Comparison of ENCODE assay signal across 10 cellular contexts in genomic region chr1:63662056-63662836, GRCh38.
DNase-seq lines count a peak whose midpoint lies in the region; ATAC-seq and TF ChIP-seq lines count a peak whose summit lies in the region.
"Had no signal": no experiment of that assay in that cellular context is flagged by ENCODE, and none has a peak within 500 bp of the region (broad histone marks: within the 10 kb centered on the region; RNA-seq: fewer than 3 reads in every experiment).

No MANE protein-coding gene starts in this region.

- H3K27me3 ChIP-seq in adipocyte (replicated peaks; ENCODE audit: control insufficient read depth, insufficient read depth, low read length) (no peaks in the 10 kb centered on the region), left ventricle myocardium inferior (ENCODE audit: low read depth) (no peaks in the 10 kb centered on the region), skeletal muscle satellite cell (ENCODE audit: control insufficient read depth, insufficient read depth, low read length) (no peaks in the 10 kb centered on the region), BE2C (no peaks in the 10 kb centered on the region)

- ATAC-seq in HG03039 (IDR thresholded peaks at IDR 0.05; ENCODE audit: unreplicated experiment), result no peak
- no peak for ATAC-seq in HG03565 (IDR thresholded peaks at IDR 0.05; ENCODE audit: unreplicated experiment)

- peak overlapping the region; percentile 74 for H3K9ac ChIP-seq in adipocyte (ENCODE audit: low read length)
- peak overlapping the region; percentile 54 for H3K9ac ChIP-seq in skeletal muscle satellite cell (ENCODE audit: low read depth, low read length)

- H3K4me3 ChIP-seq in adipocyte (ENCODE audit: low read length), result no peak overlapping the region
- no peak overlapping the region for H3K4me3 ChIP-seq in left ventricle myocardium inferior
- H3K4me3 ChIP-seq in skeletal muscle satellite cell (ENCODE audit: low read length), result no peak overlapping the region
- no peak overlapping the region for H3K4me3 ChIP-seq in BE2C (ENCODE audit: low read depth, low read length)

- H3K27ac ChIP-seq in left ventricle myocardium inferior (replicated peaks), result peak overlapping the region; percentile 58

- intact Hi-C loops in left ventricle myocardium inferior (cut with micrococcal nuclease), result no loop called here

- H3K27me3 Mint-ChIP-seq in HFFc6 (ENCODE audit: insufficient read depth), result no peaks in the 10 kb centered on the region

- H3K4me1 ChIP-seq in adipocyte (ENCODE audit: control insufficient read depth, insufficient read depth, low read length) (peaks cover 23% of the 10 kb centered on the region), left ventricle myocardium inferior (peaks cover 21% of the 10 kb centered on the region), skeletal muscle satellite cell (ENCODE audit: control insufficient read depth, insufficient read depth, low read length) (peaks cover 24% of the 10 kb centered on the region), BE2C (no peaks in the 10 kb centered on the region)

- H3K27ac Mint-ChIP-seq in HFFc6, result peak overlapping the region; percentile 96

- peaks cover 17% of the 10 kb centered on the region for H3K9me3 Mint-ChIP-seq in HFFc6

- DNase-seq in HFFc6 (peak; percentile 85), adipocyte (ENCODE audit: low read depth) (peak; percentile 76), left ventricle myocardium inferior (peak; percentile 39), BE2C (no peak)
- DNase-seq in activated effector memory CD4-positive, alpha-beta T cell treated with anti-CD3 and anti-CD28 coated beads, Interleukin-2, amount 50 U/mL, for 16 hours, result no peak
- DNase-seq: activated CD4-positive, CD25-positive, alpha-beta regulatory T cell treated with anti-CD3 and anti-CD28 coated beads, Interleukin-2, amount 50 U/mL, for 72 hours; stimulated activated naive CD4-positive, alpha-beta T cell treated with Interleukin-2 at 50 U/mL for 16 hours had no signal

- H3K4me3 Mint-ChIP-seq in HFFc6, result peak overlapping the region; percentile 77

- peaks cover 40% of the 10 kb centered on the region for H3K4me1 Mint-ChIP-seq in HFFc6 (ENCODE audit: low read depth)

- H3K9me3 ChIP-seq in adipocyte (ENCODE audit: control insufficient read depth, low read length) (peaks cover 8% of the 10 kb centered on the region), left ventricle myocardium inferior (replicated peaks) (peaks cover 10% of the 10 kb centered on the region), skeletal muscle satellite cell (replicated peaks; ENCODE audit: low read length) (peaks cover 3% of the 10 kb centered on the region), BE2C (no peaks in the 10 kb centered on the region)

- H3K36me3 ChIP-seq in adipocyte (ENCODE audit: control insufficient read depth, insufficient read depth, low read length, severe bottlenecking) (peaks cover 36% of the 10 kb centered on the region), left ventricle myocardium inferior (peaks cover 38% of the 10 kb centered on the region), skeletal muscle satellite cell (ENCODE audit: insufficient read depth, low read length) (peaks cover 5% of the 10 kb centered on the region), BE2C (no peaks in the 10 kb centered on the region)

- peaks cover 44% of the 10 kb centered on the region for H3K36me3 Mint-ChIP-seq in HFFc6 (ENCODE audit: low read depth)

- peak overlapping the region; percentile 53 for H3K4me2 ChIP-seq in skeletal muscle satellite cell (ENCODE audit: low read length)

- TF ChIP-seq CTCF in HFFc6 (IDR thresholded peaks at IDR 0.05), result peak; percentile 40; the same call in 1 of the 2 replicates
- no peak for TF ChIP-seq CTCF in left ventricle myocardium inferior (IDR thresholded peaks at IDR 0.05; ENCODE audit: borderline replicate concordance)
- TF ChIP-seq CTCF in BE2C (IDR thresholded peaks at IDR 0.05; ENCODE audit: low read depth, low read length), result no peak

Comparison
In these comparisons a context has a peak if more than half of its experiments do, and no peak if none do; other contexts are left out.
1. DNase-seq: peak in HFFc6 (single experiment), adipocyte (single experiment) and left ventricle myocardium inferior (single experiment); none in activated effector memory CD4-positive, alpha-beta T cell treated with anti-CD3 and anti-CD28 coated beads, Interleukin-2, amount 50 U/mL, for 16 hours (single experiment) and BE2C (single experiment).